Comparison of ENCODE assay signal across 22 cellular contexts in genomic region chr12:42910656-42911055, GRCh38.
DNase-seq lines count a peak whose midpoint lies in the region; ATAC-seq, FAIRE-seq and TF ChIP-seq lines count a peak whose summit lies in the region.
"Had no signal": no experiment of that assay in that cellular context is flagged by ENCODE, and none has a peak within 500 bp of the region (broad histone marks: within the 10 kb centered on the region; RNA-seq: fewer than 3 reads in every experiment).

No MANE protein-coding gene starts in this region.

- no peaks in the 10 kb centered on the region for H3K27me3 ChIP-seq in HCT116 (ENCODE audit: insufficient read depth, low read length)
- no peaks in the 10 kb centered on the region for H3K27me3 ChIP-seq in bronchial epithelial cell (ENCODE audit: control insufficient read depth, insufficient read depth, low read length)
- no peaks in the 10 kb centered on the region for H3K27me3 ChIP-seq in keratinocyte (ENCODE audit: control insufficient read depth, extremely low read depth, insufficient read depth, low read length)
- H3K27me3 ChIP-seq: BLaER1 had no signal

- no peaks in the 10 kb centered on the region for H3K9me2 ChIP-seq in HCT116 (ENCODE audit: insufficient read depth)

- no peaks in the 10 kb centered on the region for H4K20me1 ChIP-seq in HCT116 (ENCODE audit: insufficient read depth)
- H4K20me1 ChIP-seq in keratinocyte (ENCODE audit: control insufficient read depth, extremely low read depth, insufficient read depth, low read length) = no peaks in the 10 kb centered on the region
- H4K20me1 ChIP-seq: BLaER1 had no signal

- CTCF ChIA-PET in HCT116 (lab: Charles Lee) = no interaction called here

- H3K4me1 Mint-ChIP-seq in type B pancreatic cell (ENCODE audit: unreplicated experiment) = no peaks in the 10 kb centered on the region
- no peaks in the 10 kb centered on the region for H3K4me1 Mint-ChIP-seq in HFFc6 (ENCODE audit: low read depth)
- H3K4me1 Mint-ChIP-seq: CD14-positive monocyte; CD4-positive, alpha-beta memory T cell; GM23338 had no signal

- H3K36me3 ChIP-seq in HCT116 (ENCODE audit: control insufficient read depth in 1 of 2, insufficient read depth in 2 of 2, low read length in 2 of 2) (no peaks in the 10 kb centered on the region), bronchial epithelial cell (ENCODE audit: control insufficient read depth, insufficient read depth, low read length) (no peaks in the 10 kb centered on the region), keratinocyte (ENCODE audit: control insufficient read depth in 2 of 2, extremely low read depth in 1 of 2, insufficient read depth in 2 of 2, low read length in 2 of 2) (no peaks in the 10 kb centered on the region)
- H3K36me3 ChIP-seq: BLaER1 had no signal

- H3K4me2 ChIP-seq in HCT116 (ENCODE audit: low read length) (0 out of 2 replicates have a peak overlapping the region, but pooled peaks have one; percentile 15), keratinocyte (ENCODE audit: control insufficient read depth, extremely low read depth, insufficient read depth, low read depth, low read length) (peak overlapping the region; percentile 13)
- H3K4me2 ChIP-seq: BLaER1, GM23338 had no signal

- H3K9me3 Mint-ChIP-seq in type B pancreatic cell (peaks cover 20% of the 10 kb centered on the region), HFFc6 (peaks cover 6% of the 10 kb centered on the region)

- dilution Hi-C loops in keratinocyte (cut with MboI; ENCODE audit: extremely low pct_ligation_motif_present, low sequenced_read_pairs) = no loop called here

- H3K36me3 Mint-ChIP-seq in type B pancreatic cell (peaks cover 3% of the 10 kb centered on the region), HFFc6 (ENCODE audit: low read depth) (no peaks in the 10 kb centered on the region)
- H3K36me3 Mint-ChIP-seq: CD14-positive monocyte; CD4-positive, alpha-beta memory T cell; IgD-negative memory B cell had no signal

- POLR2A ChIA-PET in HCT116 (lab: Charles Lee) = no interaction called here

- no peaks in the 10 kb centered on the region for H3K27me3 Mint-ChIP-seq in type B pancreatic cell
- H3K27me3 Mint-ChIP-seq in HFFc6 (ENCODE audit: insufficient read depth) = peaks cover 2% of the 10 kb centered on the region; the same call in 1 of the 2 replicates
- H3K27me3 Mint-ChIP-seq: CD4-positive, alpha-beta memory T cell had no signal

- H3K27ac ChIP-seq in HCT116 (ENCODE audit: low read depth, low read length) (no peak overlapping the region), keratinocyte (ENCODE audit: control insufficient read depth, insufficient read depth, low read length) (no peak overlapping the region)
- H3K27ac ChIP-seq: BLaER1 had no signal

- no peaks in the 10 kb centered on the region for H3K9me1 ChIP-seq in keratinocyte (ENCODE audit: control insufficient read depth, extremely low read depth, insufficient read depth, low read length)

- peak overlapping the region; percentile 66 for H3K27ac Mint-ChIP-seq in type B pancreatic cell
- no peak overlapping the region for H3K27ac Mint-ChIP-seq in HFFc6
- H3K27ac Mint-ChIP-seq: CD14-positive monocyte, GM23338, IgD-negative memory B cell had no signal

- TF ChIP-seq RAD21 in HCT116 (IDR thresholded peaks at IDR 0.05; ENCODE audit: low read depth) = no peak

- H3K9me3 ChIP-seq in HCT116 (ENCODE audit: control insufficient read depth in 1 of 2, insufficient read depth in 1 of 2, low read depth in 1 of 2, low read length in 2 of 2) (no peaks in the 10 kb centered on the region), keratinocyte (ENCODE audit: control insufficient read depth, low read depth, low read length) (no peaks in the 10 kb centered on the region)

- DNase-seq in HCT116 (ENCODE audit: low read depth, low spot score) = no peak
- DNase-seq in bronchial epithelial cell (ENCODE audit: low read depth) = peak; percentile 63
- peak; percentile 35 for DNase-seq in keratinocyte (ENCODE audit: low read depth, low spot score)
- no peak for DNase-seq in type B pancreatic cell (ENCODE audit: extremely low spot score, unreplicated experiment)
- no peak for DNase-seq in HFFc6
- DNase-seq in NCI-H510A (lab: John Stamatoyannopoulos, UW) = no peak
- DNase-seq: 8988T; CD4-positive, alpha-beta memory T cell; DMS153; DMS79; GDM1; HCEC 1CT had no signal

- TF ChIP-seq POLR2A in HCT116 (IDR thresholded peaks at IDR 0.05; ENCODE audit: borderline replicate concordance, extremely low read depth, insufficient read depth, insufficient read length) = no peak

- ATAC-seq in HCT116 (no peak), GM18867 (IDR thresholded peaks at IDR 0.05; ENCODE audit: unreplicated experiment) (no peak)
- ATAC-seq: GM23338, HepG2 had no signal

- BruUV-seq in HCT116 (replicated peaks; lab: Mats Ljungman, UMichigan) = no TSS peak

- FAIRE-seq in bronchial epithelial cell (lab: Jason Lieb, UNC) = no peak
- peak; percentile 79 for FAIRE-seq in keratinocyte (lab: Jason Lieb, UNC)
- FAIRE-seq: GM12892, GM18507, GM19239, H54, HepG2 had no signal

- H3K4me1 ChIP-seq in HCT116 (ENCODE audit: control insufficient read depth in 1 of 2, insufficient read depth in 2 of 2, low read length in 2 of 2) = peaks cover 0 to 8% of the 10 kb centered on the region in 2 experiments; a peak in 1 of 4 replicates
- H3K4me1 ChIP-seq in keratinocyte (ENCODE audit: control insufficient read depth, extremely low read depth, insufficient read depth, low read length) = peaks cover 10% of the 10 kb centered on the region
- H3K4me1 ChIP-seq: BLaER1 had no signal

- RAD21 ChIA-PET in HCT116 (lab: Charles Lee; ENCODE audit: low non-redundant PET in 1 of 2, low total read pairs in 2 of 2, uncharacterized antibody in 2 of 2, unreplicated experiment in 2 of 2) = no interaction called here

- no peak overlapping the region for H3K9ac ChIP-seq in HCT116 (ENCODE audit: low read length)
- H3K9ac ChIP-seq in keratinocyte (ENCODE audit: control insufficient read depth, extremely low read depth, insufficient read depth, low read length) = no peak overlapping the region
- H3K9ac ChIP-seq: BLaER1 had no signal

- H3K4me3 ChIP-seq in HCT116 (replicated peaks in 1 of 2; ENCODE audit: low read depth in 1 of 2, low read length in 2 of 2) = no peak overlapping the region
- no peak overlapping the region for H3K4me3 ChIP-seq in bronchial epithelial cell (ENCODE audit: low read depth, low read length)
- H3K4me3 ChIP-seq in keratinocyte (ENCODE audit: control insufficient read depth in 2 of 3, extremely low read depth in 1 of 3, insufficient read depth in 2 of 3, low read depth in 1 of 3, low read length in 3 of 3) = no peak overlapping the region
- H3K4me3 ChIP-seq: BLaER1, GM23338 had no signal

- H2AFZ ChIP-seq in HCT116 (ENCODE audit: low read depth, low read length, poor library complexity, severe bottlenecking) = no peak overlapping the region
- peak overlapping the region; percentile 30 for H2AFZ ChIP-seq in keratinocyte (ENCODE audit: control insufficient read depth, low read length)
- H2AFZ ChIP-seq: GM23338 had no signal

- no peak overlapping the region for H3K4me3 Mint-ChIP-seq in type B pancreatic cell
- no peak overlapping the region for H3K4me3 Mint-ChIP-seq in HFFc6
- H3K4me3 Mint-ChIP-seq: CD14-positive monocyte; CD4-positive, alpha-beta memory T cell; GM23338; IgD-negative memory B cell had no signal

- TF ChIP-seq CTCF in HCT116 (IDR thresholded peaks at IDR 0.05 in 2 of 3, conservative IDR thresholded peaks at IDR 0.05 in 1 of 3; ENCODE audit: borderline replicate concordance in 1 of 3, insufficient read depth in 1 of 3, low read depth in 2 of 3, low read length in 2 of 3) = no peak
- TF ChIP-seq CTCF in bronchial epithelial cell (IDR thresholded peaks at IDR 0.05; ENCODE audit: insufficient read depth, low read length, severe bottlenecking) = no peak
- TF ChIP-seq CTCF in keratinocyte (optimal IDR thresholded peaks at IDR 0.05 in 1 of 3, IDR thresholded peaks at IDR 0.05 in 1 of 3, conservative IDR thresholded peaks at IDR 0.05 in 1 of 3; ENCODE audit: extremely low read depth in 1 of 3, insufficient read depth in 2 of 3, low read length in 3 of 3) = no peak
- TF ChIP-seq CTCF in type B pancreatic cell (conservative IDR thresholded peaks at IDR 0.05) = no peak
- no peak for TF ChIP-seq CTCF in HFFc6 (IDR thresholded peaks at IDR 0.05)

- H3K79me2 ChIP-seq in HCT116 (ENCODE audit: insufficient read depth, low read length) (no peaks in the 10 kb centered on the region), keratinocyte (ENCODE audit: control insufficient read depth, insufficient read depth, low read length) (no peaks in the 10 kb centered on the region)

- intact Hi-C loops in HCT116 (cut with micrococcal nuclease) = no loop called here

TF ChIP-seq in HCT116, 20 proteins besides CTCF, POLR2A, EP300 and RAD21 (continues in another document):
- no peak for TF ChIP-seq EZH2phosphoT487 (IDR thresholded peaks at IDR 0.05; ENCODE audit: borderline replicate concordance)
- no peak for TF ChIP-seq FOSL1 (IDR thresholded peaks at IDR 0.05; ENCODE audit: low read depth)
- no peak for TF ChIP-seq ZFX (IDR thresholded peaks at IDR 0.05)
- no peak for TF ChIP-seq MAX (IDR thresholded peaks at IDR 0.05)
- no peak for TF ChIP-seq ATF3 (IDR thresholded peaks at IDR 0.05)
- TF ChIP-seq CBX3 (IDR thresholded peaks at IDR 0.05; ENCODE audit: low read depth) = no peak
- no peak for TF ChIP-seq SP1 (IDR thresholded peaks at IDR 0.05; ENCODE audit: low read depth)
- no peak for TF ChIP-seq POLR2AphosphoS5 (IDR thresholded peaks at IDR 0.05; ENCODE audit: low read depth, low read length)
- no peak for TF ChIP-seq SIN3A (IDR thresholded peaks at IDR 0.05; ENCODE audit: low read depth)
- no peak for TF ChIP-seq SRF (IDR thresholded peaks at IDR 0.05; ENCODE audit: low read depth)
- TF ChIP-seq YY1 (IDR thresholded peaks at IDR 0.05; ENCODE audit: extremely low read depth, insufficient replicate concordance, low read depth, low read length) = no peak
- no peak for TF ChIP-seq EZH2 (IDR thresholded peaks at IDR 0.05)

Comparison
In these comparisons a context has a peak if more than half of its experiments do, and no peak if none do; other contexts are left out.
1. DNase-seq: peak in bronchial epithelial cell (single experiment) and keratinocyte (single experiment); none in HCT116 (single experiment), type B pancreatic cell (single experiment), HFFc6 (single experiment) and NCI-H510A (single experiment).